23 cellular contexts compared by ENCODE assay signal in genomic region chr21:45280178-45280821, GRCh38. TPM values are rescaled to one million over a fixed set of nuclear protein-coding genes. Genes with fewer than 3 reads are reported as not detected.
DNase-seq lines count a peak whose midpoint lies in the region; ATAC-seq and TF ChIP-seq lines count a peak whose summit lies in the region.
"Had no signal": no experiment of that assay in that cellular context is flagged by ENCODE, and none has a peak within 500 bp of the region (broad histone marks: within the 10 kb centered on the region; RNA-seq: fewer than 3 reads in every experiment).

No MANE protein-coding gene starts in this region.

- H3K36me3 Mint-ChIP-seq in activated T-cell treated with anti-CD3 and anti-CD28 coated beads, Interleukin-2, amount 50 U/mL, for 24 hours (ENCODE audit: low read depth), result peaks cover 79% of the 10 kb centered on the region

- H3K4me1 Mint-ChIP-seq in activated T-cell treated with anti-CD3 and anti-CD28 coated beads, Interleukin-2, amount 50 U/mL, for 24 hours (ENCODE audit: low read depth), result peaks cover 6% of the 10 kb centered on the region
- H3K4me1 Mint-ChIP-seq: GM23338 had no signal

- H3K27ac ChIP-seq in adrenal gland (no peak overlapping the region), right lobe of liver (no peak overlapping the region), stomach (no peak overlapping the region)
- H3K27ac ChIP-seq: colonic mucosa, neutrophil, PC-9 had no signal

- TF ChIP-seq EP300 in stomach (IDR thresholded peaks at IDR 0.05), result no peak

- H3K27me3 ChIP-seq in adrenal gland (no peaks in the 10 kb centered on the region), right lobe of liver (no peaks in the 10 kb centered on the region), stomach (no peaks in the 10 kb centered on the region)
- H3K27me3 ChIP-seq: colonic mucosa, neutrophil had no signal

- H3K27me3 Mint-ChIP-seq in activated T-cell treated with anti-CD3 and anti-CD28 coated beads, Interleukin-2, amount 50 U/mL, for 24 hours, result no peaks in the 10 kb centered on the region
- H3K27me3 Mint-ChIP-seq: activated T-helper 17 cell treated with anti-CD3 and anti-CD28 coated beads, Interleukin-2, amount 50 U/mL, for 72 hours; stimulated activated memory B cell treated with anti-CD40 and anti-IgM and Interleukin-4, amounts not matched to agents 10 μg/mL and 1 μg/mL and 100 μg/mL, for 72 hours had no signal

- 95 to 97% (median 96%) methylated on average over 26 to 28 of the region's 28 CpGs for whole genome bisulfite sequencing in adrenal gland, 4 donors
- WGBS in right lobe of liver (ENCODE audit: insufficient coverage, low coverage, low lambda C conversion rate, missing lambda C conversion rate), result 96% methylated on average over 20 of the region's 28 CpGs
- WGBS in stomach, 5 donors, result 92 to 96% (median 95%) methylated on average over 28 of the region's 28 CpGs

- peaks cover 0 to 89% of the 10 kb centered on the region in 2 donors for H3K36me3 ChIP-seq in adrenal gland (replicated peaks in 1 of 2)
- H3K36me3 ChIP-seq in right lobe of liver, result peaks cover 0 to 75% (median 29%) of the 10 kb centered on the region in 4 donors
- H3K36me3 ChIP-seq in stomach, result peaks cover 79 to 100% (median 100%) of the 10 kb centered on the region in 4 donors

- H3K27ac Mint-ChIP-seq in activated T-cell treated with anti-CD3 and anti-CD28 coated beads, Interleukin-2, amount 50 U/mL, for 24 hours, result no peak overlapping the region
- H3K27ac Mint-ChIP-seq: activated T-helper 17 cell treated with anti-CD3 and anti-CD28 coated beads, Interleukin-2, amount 50 U/mL, for 72 hours; GM23338; stimulated activated memory B cell treated with anti-CD40 and anti-IgM and Interleukin-4, amounts not matched to agents 10 μg/mL and 1 μg/mL and 100 μg/mL, for 72 hours had no signal

- H3K4me3 Mint-ChIP-seq in activated T-cell treated with anti-CD3 and anti-CD28 coated beads, Interleukin-2, amount 50 U/mL, for 24 hours, result no peak overlapping the region
- H3K4me3 Mint-ChIP-seq: activated T-helper 17 cell treated with anti-CD3 and anti-CD28 coated beads, Interleukin-2, amount 50 U/mL, for 72 hours; GM23338; stimulated activated memory B cell treated with anti-CD40 and anti-IgM and Interleukin-4, amounts not matched to agents 10 μg/mL and 1 μg/mL and 100 μg/mL, for 72 hours had no signal

- TF ChIP-seq POLR2A in adrenal gland (IDR thresholded peaks at IDR 0.05), result no peak
- no peak for TF ChIP-seq POLR2A in right lobe of liver (IDR thresholded peaks at IDR 0.05)
- TF ChIP-seq POLR2A in stomach (IDR thresholded peaks at IDR 0.05), result no peak

- peak; percentile 11 for DNase-seq in activated T-cell treated with anti-CD3 and anti-CD28 coated beads, Interleukin-2, amount 50 U/mL, for 24 hours
- DNase-seq in activated T-cell treated with anti-CD3 and anti-CD28 coated beads for 4 hours (no peak), adrenal gland (peak in 5 of 7 donors; percentile 2 to 45 (median 7)), right lobe of liver (peak in 2 of 3 donors; percentile 35 to 39), stomach (peak; percentile 13), NCI-H446 treated with DMSO at 0.1 percent for 48 hours (lab: John Stamatoyannopoulos, UW) (no peak), H4 (ENCODE audit: low spot score) (no peak), mucosa of gallbladder (ENCODE audit: low spot score) (no peak)
- DNase-seq: colonic mucosa; DMS79; NCI-H146; NCI-H2171; NCI-H524 treated with DMSO at 0.1 percent for 48 hours; NK-92 treated with Interleukin-12 subunit alpha and Interleukin-12 subunit beta, amount 100 ng/mL, for 24 hours; PC-9; SHP77; small intestine; stimulated activated CD4-positive, alpha-beta T cell treated with anti-CD3 and anti-CD28 coated beads, Interleukin-2, amount 100 ng/mL, for 24 hours had no signal

- H3K4me1 ChIP-seq in adrenal gland (replicated peaks in 1 of 2), result peaks cover 0 to 10% of the 10 kb centered on the region in 2 donors
- H3K4me1 ChIP-seq in right lobe of liver, result no peaks in the 10 kb centered on the region
- H3K4me1 ChIP-seq in stomach, result peaks cover 0 to 5% (median 2%) of the 10 kb centered on the region in 4 donors
- H3K4me1 ChIP-seq: colonic mucosa had no signal

- H3K4me3 ChIP-seq in adrenal gland (no peak overlapping the region), right lobe of liver (no peak overlapping the region), stomach (no peak overlapping the region)
- H3K4me3 ChIP-seq: colonic mucosa, GM23338, PC-9 had no signal

- TF ChIP-seq CTCF in adrenal gland (IDR thresholded peaks at IDR 0.05), result no peak
- TF ChIP-seq CTCF in right lobe of liver (IDR thresholded peaks at IDR 0.05), result no peak
- TF ChIP-seq CTCF in stomach (IDR thresholded peaks at IDR 0.05), result no peak

- H3K9me3 Mint-ChIP-seq in activated T-cell treated with anti-CD3 and anti-CD28 coated beads, Interleukin-2, amount 50 U/mL, for 24 hours, result no peaks in the 10 kb centered on the region
- H3K9me3 Mint-ChIP-seq: activated T-helper 17 cell treated with anti-CD3 and anti-CD28 coated beads, Interleukin-2, amount 50 U/mL, for 72 hours; GM23338; stimulated activated memory B cell treated with anti-CD40 and anti-IgM and Interleukin-4, amounts not matched to agents 10 μg/mL and 1 μg/mL and 100 μg/mL, for 72 hours had no signal

- ATAC-seq in right lobe of liver, result no peak
- ATAC-seq: activated CD4-positive, CD25-positive, alpha-beta regulatory T cell treated with anti-CD3 and anti-CD28 coated beads, Interleukin-2, amount 50 U/mL, for 24 hours; activated T-helper 17 cell treated with anti-CD3 and anti-CD28 coated beads, Interleukin-2, amount 50 U/mL, for 72 hours; GM23338; stimulated activated memory B cell treated with anti-CD40 and anti-IgM and Interleukin-4, amounts not matched to agents 10 μg/mL and 1 μg/mL and 100 μg/mL, for 72 hours had no signal

- no peaks in the 10 kb centered on the region for H3K9me3 ChIP-seq in adrenal gland (replicated peaks in 1 of 3)
- H3K9me3 ChIP-seq in right lobe of liver, result no peaks in the 10 kb centered on the region
- H3K9me3 ChIP-seq in stomach, result no peaks in the 10 kb centered on the region
- H3K9me3 ChIP-seq: colonic mucosa, neutrophil had no signal

- intact Hi-C loops in adrenal gland (cut with DNase I), result no loop called here
- intact Hi-C loops in right lobe of liver (cut with DNase I), result no loop called here
- intact Hi-C loops in stomach (cut with DNase I; ENCODE audit: low total_unique reads), result no loop called here

RNA-seq across cellular contexts. Expression of gene POFUT2, which starts 7.4 kb away (rescaled TPM):
- total RNA-seq in adrenal gland (10 to 100 TPM; 13.1 to 41.1 (median 32.3) TPM), right lobe of liver (10 to 100 TPM; 10.5 to 22.0 (median 13.7) TPM), stomach (10 to 100 TPM; 19.2 to 34.2 (median 29.3) TPM), mucosa of gallbladder (42.7 TPM)
- polyA plus RNA-seq in adrenal gland (10 to 100 TPM; 33.2 to 68.9 (median 47.6) TPM), stomach (10 to 100 TPM in 1 of 3 donors, 1 to 10 TPM in 2; 7.4 to 15.9 (median 9.5) TPM)
- 27.7 and 28.7 TPM in 2 replicates for total RNA-seq in H4 (2014; rRNA removed; shearing (Covaris generic))

Comparison
In these comparisons a context has a peak if more than half of its experiments do, and no peak if none do; other contexts are left out.
1. DNase-seq: peak in activated T-cell treated with anti-CD3 and anti-CD28 coated beads, Interleukin-2, amount 50 U/mL, for 24 hours (single experiment), adrenal gland (5 of 7), right lobe of liver (2 of 3) and stomach (single experiment); none in activated T-cell treated with anti-CD3 and anti-CD28 coated beads for 4 hours (single experiment), NCI-H446 treated with DMSO at 0.1 percent for 48 hours (single experiment), H4 (single experiment) and mucosa of gallbladder (single experiment).